In genomic region chr13:50131998-50132936, GRCh38 we compare ENCODE assay signal across 1 cellular context.
TF ChIP-seq lines count a peak whose summit lies in the region.

No MANE protein-coding gene starts in this region.

TF ChIP-seq in HepG2, 621 proteins besides CTCF, POLR2A, EP300 and RAD21 (continued from another document):
- TF ChIP-seq, protein P1, sequence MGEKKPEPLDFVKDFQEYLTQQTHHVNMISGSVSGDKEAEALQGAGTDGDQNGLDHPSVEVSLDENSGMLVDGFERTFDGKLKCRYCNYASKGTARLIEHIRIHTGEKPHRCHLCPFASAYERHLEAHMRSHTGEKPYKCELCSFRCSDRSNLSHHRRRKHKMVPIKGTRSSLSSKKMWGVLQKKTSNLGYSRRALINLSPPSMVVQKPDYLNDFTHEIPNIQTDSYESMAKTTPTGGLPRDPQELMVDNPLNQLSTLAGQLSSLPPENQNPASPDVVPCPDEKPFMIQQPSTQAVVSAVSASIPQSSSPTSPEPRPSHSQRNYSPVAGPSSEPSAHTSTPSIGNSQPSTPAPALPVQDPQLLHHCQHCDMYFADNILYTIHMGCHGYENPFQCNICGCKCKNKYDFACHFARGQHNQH (CRISPR knock-in tag; IDR thresholded peaks at IDR 0.05): no peak
- TF ChIP-seq MYNN (CRISPR knock-in tag; IDR thresholded peaks at IDR 0.05; ENCODE audit: low read depth): no peak
- no peak for TF ChIP-seq KLF12 (CRISPR knock-in tag; IDR thresholded peaks at IDR 0.05; ENCODE audit: borderline replicate concordance)
- no peak for TF ChIP-seq NFATC3 (CRISPR knock-in tag; IDR thresholded peaks at IDR 0.05)
- 0 out of 2 replicates have a peak, but pooled peaks have one; percentile 77 for TF ChIP-seq CBX2 (IDR thresholded peaks at IDR 0.05; ENCODE audit: low read depth, low read length)
- TF ChIP-seq CBX2 (CRISPR knock-in tag; IDR thresholded peaks at IDR 0.05; ENCODE audit: low read depth): no peak
- TF ChIP-seq, protein P2, sequence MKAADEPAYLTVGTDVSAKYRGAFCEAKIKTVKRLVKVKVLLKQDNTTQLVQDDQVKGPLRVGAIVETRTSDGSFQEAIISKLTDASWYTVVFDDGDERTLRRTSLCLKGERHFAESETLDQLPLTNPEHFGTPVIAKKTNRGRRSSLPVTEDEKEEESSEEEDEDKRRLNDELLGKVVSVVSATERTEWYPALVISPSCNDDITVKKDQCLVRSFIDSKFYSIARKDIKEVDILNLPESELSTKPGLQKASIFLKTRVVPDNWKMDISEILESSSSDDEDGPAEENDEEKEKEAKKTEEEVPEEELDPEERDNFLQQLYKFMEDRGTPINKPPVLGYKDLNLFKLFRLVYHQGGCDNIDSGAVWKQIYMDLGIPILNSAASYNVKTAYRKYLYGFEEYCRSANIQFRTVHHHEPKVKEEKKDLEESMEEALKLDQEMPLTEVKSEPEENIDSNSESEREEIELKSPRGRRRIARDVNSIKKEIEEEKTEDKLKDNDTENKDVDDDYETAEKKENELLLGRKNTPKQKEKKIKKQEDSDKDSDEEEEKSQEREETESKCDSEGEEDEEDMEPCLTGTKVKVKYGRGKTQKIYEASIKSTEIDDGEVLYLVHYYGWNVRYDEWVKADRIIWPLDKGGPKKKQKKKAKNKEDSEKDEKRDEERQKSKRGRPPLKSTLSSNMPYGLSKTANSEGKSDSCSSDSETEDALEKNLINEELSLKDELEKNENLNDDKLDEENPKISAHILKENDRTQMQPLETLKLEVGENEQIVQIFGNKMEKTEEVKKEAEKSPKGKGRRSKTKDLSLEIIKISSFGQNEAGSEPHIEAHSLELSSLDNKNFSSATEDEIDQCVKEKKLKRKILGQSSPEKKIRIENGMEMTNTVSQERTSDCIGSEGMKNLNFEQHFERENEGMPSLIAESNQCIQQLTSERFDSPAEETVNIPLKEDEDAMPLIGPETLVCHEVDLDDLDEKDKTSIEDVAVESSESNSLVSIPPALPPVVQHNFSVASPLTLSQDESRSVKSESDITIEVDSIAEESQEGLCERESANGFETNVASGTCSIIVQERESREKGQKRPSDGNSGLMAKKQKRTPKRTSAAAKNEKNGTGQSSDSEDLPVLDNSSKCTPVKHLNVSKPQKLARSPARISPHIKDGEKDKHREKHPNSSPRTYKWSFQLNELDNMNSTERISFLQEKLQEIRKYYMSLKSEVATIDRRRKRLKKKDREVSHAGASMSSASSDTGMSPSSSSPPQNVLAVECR (CRISPR knock-in tag; IDR thresholded peaks at IDR 0.05; ENCODE audit: borderline replicate concordance): no peak
- peak; percentile 48 for TF ChIP-seq ZBTB33 (CRISPR knock-in tag; IDR thresholded peaks at IDR 0.05)
- no peak for TF ChIP-seq ZNF710 (CRISPR knock-in tag; IDR thresholded peaks at IDR 0.05; ENCODE audit: borderline replicate concordance)
- no peak for TF ChIP-seq ZNF20 (CRISPR knock-in tag; IDR thresholded peaks at IDR 0.05)
- no peak for TF ChIP-seq NFIC (IDR thresholded peaks at IDR 0.05; ENCODE audit: low read length)
TF ChIP-seq in HepG2: peak in this region for 2.
